In the genomic region with DNA sequence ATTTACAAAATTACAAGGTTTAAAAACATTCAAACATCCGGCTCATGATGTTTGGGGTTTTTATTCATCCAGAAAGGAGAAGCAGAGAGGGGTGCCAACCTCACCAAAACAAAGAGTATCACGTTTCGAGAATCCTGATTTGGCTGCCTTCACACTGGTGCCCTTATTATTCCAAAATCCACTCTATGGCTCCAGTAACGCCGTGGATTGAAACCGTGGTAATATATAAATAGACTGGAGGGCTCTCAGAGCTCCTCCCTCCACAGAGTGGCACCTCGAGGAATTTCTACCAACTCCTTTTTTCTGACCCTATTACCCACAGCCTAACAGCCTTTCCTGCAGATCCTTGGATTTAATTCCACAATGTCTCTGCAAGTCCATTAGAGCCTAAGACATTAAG, we compare ENCODE assay signal across 14 cellular contexts.
DNase-seq lines count a peak whose midpoint lies in the region; TF ChIP-seq lines count a peak whose summit lies in the region.
"Had no signal": no experiment of that assay in that cellular context is flagged by ENCODE, and none has a peak within 500 bp of the region (broad histone marks: within the 10 kb centered on the region; RNA-seq: fewer than 3 reads in every experiment).

No MANE protein-coding gene starts in this region.

- TF ChIP-seq CTCF in left ventricle myocardium inferior (IDR thresholded peaks at IDR 0.05; ENCODE audit: borderline replicate concordance) (no peak), thyroid gland (IDR thresholded peaks at IDR 0.05) (no peak), GM20000 (IDR thresholded peaks at IDR 0.05; ENCODE audit: extremely low read depth, missing control alignments) (no peak)

- no peak for TF ChIP-seq POLR2A in thyroid gland (IDR thresholded peaks at IDR 0.05)

- no peak overlapping the region for H3K4me3 Mint-ChIP-seq in CD4-positive, alpha-beta memory T cell
- H3K4me3 Mint-ChIP-seq: activated CD4-positive, alpha-beta T cell treated with anti-CD3 and anti-CD28 coated beads, Interleukin-2, amount 10 ng/mL, durations not matched to agents 7 days and 5 days; CD8-positive, alpha-beta memory T cell; natural killer cell treated with Interleukin-12 subunit alpha and Interleukin-12 subunit beta and Interleukin-15 and Interleukin-18, amount 100 ng/mL, for 72 hours; T-helper 17 cell had no signal

- H3K4me1 ChIP-seq in left ventricle myocardium inferior, result peaks cover 48% of the 10 kb centered on the region
- peaks cover 0 to 3% of the 10 kb centered on the region in 2 donors for H3K4me1 ChIP-seq in thyroid gland
- no peaks in the 10 kb centered on the region for H3K4me1 ChIP-seq in CD4-positive, alpha-beta memory T cell (ENCODE audit: insufficient read depth, low read length)

- CTCF ChIA-PET in CD4-positive, alpha-beta memory T cell (lab: Charles Lee; ENCODE audit: partially characterized antibody), result no interaction called here

- no peaks in the 10 kb centered on the region for H3K9me3 ChIP-seq in left ventricle myocardium inferior (replicated peaks)
- H3K9me3 ChIP-seq in thyroid gland, result no peaks in the 10 kb centered on the region
- no peaks in the 10 kb centered on the region for H3K9me3 ChIP-seq in CD4-positive, alpha-beta memory T cell (ENCODE audit: control insufficient read depth in 1 of 2, low read length in 2 of 2)

- WGBS in thyroid gland, 2 donors, result 37 to 53% methylated on average over 7 of the region's 7 CpGs

- no peaks in the 10 kb centered on the region for H3K36me3 ChIP-seq in left ventricle myocardium inferior
- no peaks in the 10 kb centered on the region for H3K36me3 ChIP-seq in thyroid gland
- no peaks in the 10 kb centered on the region for H3K36me3 ChIP-seq in CD4-positive, alpha-beta memory T cell (ENCODE audit: insufficient read depth, low read length)

- H3K27me3 Mint-ChIP-seq in CD4-positive, alpha-beta memory T cell, result peaks cover 2 to 3% of the 10 kb centered on the region in 2 donors
- H3K27me3 Mint-ChIP-seq: activated CD4-positive, alpha-beta T cell treated with anti-CD3 and anti-CD28 coated beads, Interleukin-2, amount 10 ng/mL, durations not matched to agents 7 days and 5 days; CD8-positive, alpha-beta memory T cell had no signal

- H3K27ac ChIP-seq in left ventricle myocardium inferior (replicated peaks) (peak overlapping the region; percentile 86), thyroid gland (peak overlapping the region in 2 of 3 donors; percentile 24 to 28)
- no peak overlapping the region for H3K27ac ChIP-seq in CD4-positive, alpha-beta memory T cell (ENCODE audit: low read depth, low read length)

- H3K27me3 ChIP-seq in left ventricle myocardium inferior (ENCODE audit: low read depth), result no peaks in the 10 kb centered on the region
- H3K27me3 ChIP-seq in thyroid gland, result no peaks in the 10 kb centered on the region
- H3K27me3 ChIP-seq in CD4-positive, alpha-beta memory T cell (ENCODE audit: insufficient read depth, low read length), result no peaks in the 10 kb centered on the region

- H3K4me3 ChIP-seq in left ventricle myocardium inferior (peak overlapping the region; percentile 36), thyroid gland (replicated peaks in 1 of 3) (no peak overlapping the region)
- H3K4me3 ChIP-seq in CD4-positive, alpha-beta memory T cell (ENCODE audit: low read length in 2 of 2), result no peak overlapping the region

- H3K27ac Mint-ChIP-seq in CD4-positive, alpha-beta memory T cell, result no peak overlapping the region
- H3K27ac Mint-ChIP-seq: activated CD4-positive, alpha-beta T cell treated with anti-CD3 and anti-CD28 coated beads, Interleukin-2, amount 10 ng/mL, durations not matched to agents 7 days and 5 days; CD8-positive, alpha-beta memory T cell; natural killer cell treated with Interleukin-12 subunit alpha and Interleukin-12 subunit beta and Interleukin-15 and Interleukin-18, amount 100 ng/mL, for 72 hours; T-helper 17 cell had no signal

- intact Hi-C loops in left ventricle myocardium inferior (cut with micrococcal nuclease), result loop anchor here (2.0 kb wide), 1 partner anchor 385 kb away; no protein-coding TSS in a partner anchor
- intact Hi-C loops in thyroid gland (cut with DNase I), result no loop called here
- intact Hi-C loops in CD4-positive, alpha-beta memory T cell (cut with micrococcal nuclease), result no loop called here

- no peaks in the 10 kb centered on the region for H3K36me3 Mint-ChIP-seq in CD4-positive, alpha-beta memory T cell
- H3K36me3 Mint-ChIP-seq: CD8-positive, alpha-beta memory T cell; natural killer cell treated with Interleukin-12 subunit alpha and Interleukin-12 subunit beta and Interleukin-15 and Interleukin-18, amount 100 ng/mL, for 72 hours had no signal

- POLR2A ChIA-PET in CD4-positive, alpha-beta memory T cell (lab: Charles Lee; ENCODE audit: partially characterized antibody), result no interaction called here

- no peaks in the 10 kb centered on the region for H3K9me3 Mint-ChIP-seq in CD4-positive, alpha-beta memory T cell
- H3K9me3 Mint-ChIP-seq: activated CD4-positive, alpha-beta T cell treated with anti-CD3 and anti-CD28 coated beads, Interleukin-2, amount 10 ng/mL, durations not matched to agents 7 days and 5 days; CD8-positive, alpha-beta memory T cell; natural killer cell treated with Interleukin-12 subunit alpha and Interleukin-12 subunit beta and Interleukin-15 and Interleukin-18, amount 100 ng/mL, for 72 hours had no signal

- peaks cover 0 to 14% (median 3%) of the 10 kb centered on the region in 4 donors for H3K4me1 Mint-ChIP-seq in CD4-positive, alpha-beta memory T cell
- H3K4me1 Mint-ChIP-seq: activated CD4-positive, alpha-beta T cell treated with anti-CD3 and anti-CD28 coated beads, Interleukin-2, amount 10 ng/mL, durations not matched to agents 7 days and 5 days; T-helper 17 cell had no signal

- peak; percentile 57 for DNase-seq in NCI-H146 treated with DMSO at 0.1 percent for 48 hours (lab: John Stamatoyannopoulos, UW; ENCODE audit: unreplicated experiment)
- DNase-seq in NCI-H748 (lab: John Stamatoyannopoulos, UW; ENCODE audit: unreplicated experiment), result peak; percentile 89
- no peak for DNase-seq in left ventricle myocardium inferior
- DNase-seq in thyroid gland, result no peak
- DNase-seq in GM20000 (ENCODE audit: low spot score), result no peak
- DNase-seq in SKM-1 (lab: John Stamatoyannopoulos, UW; ENCODE audit: unreplicated experiment), result no peak
- no peak for DNase-seq in CD4-positive, alpha-beta memory T cell
- DNase-seq: activated CD4-positive, alpha-beta T cell treated with anti-CD3 and anti-CD28 coated beads, Interleukin-2, amount 10 ng/mL, durations not matched to agents 7 days and 5 days; CD8-positive, alpha-beta memory T cell; islet precursor cell; NCI-H187 treated with DMSO at 0.1 percent for 48 hours; small intestine; T-helper 17 cell had no signal

Comparison
In these comparisons a context has a peak if more than half of its experiments do, and no peak if none do; other contexts are left out.
1. DNase-seq: peak in NCI-H146 treated with DMSO at 0.1 percent for 48 hours (single experiment) and NCI-H748 (single experiment); none in left ventricle myocardium inferior (single experiment), thyroid gland (0 of 2), GM20000 (single experiment), SKM-1 (single experiment) and CD4-positive, alpha-beta memory T cell (0 of 5).